29 cellular contexts compared by ENCODE assay signal in genomic region chr4:37304612-37305011, GRCh38.
DNase-seq lines count a peak whose midpoint lies in the region; FAIRE-seq and TF ChIP-seq lines count a peak whose summit lies in the region.
"Had no signal": no experiment of that assay in that cellular context is flagged by ENCODE, and none has a peak within 500 bp of the region (broad histone marks: within the 10 kb centered on the region; RNA-seq: fewer than 3 reads in every experiment).

No MANE protein-coding gene starts in this region.

- peaks cover 0 to 4% of the 10 kb centered on the region in 2 donors for H3K9me3 ChIP-seq in kidney (ENCODE audit: control insufficient read depth in 1 of 2, low read length in 2 of 2)
- H3K9me3 ChIP-seq: A549, BE2C had no signal

- no peak overlapping the region for H3K4me3 ChIP-seq in kidney (ENCODE audit: low read length in 2 of 2)
- H3K4me3 ChIP-seq: A549; BLaER1; BLaER1 treated with 17β-estradiol and CSF1 and Interleukin-3, amounts not matched to agents 10 nM and 100 nM had no signal

- H3K27ac ChIP-seq in kidney (ENCODE audit: low read depth in 2 of 2, low read length in 2 of 2): no peak overlapping the region
- H3K27ac ChIP-seq: 22Rv1; A549; BLaER1; BLaER1 treated with 17β-estradiol and CSF1 and Interleukin-3, amounts not matched to agents 10 nM and 100 nM; C4-2B had no signal

- intact Hi-C loops in kidney (cut with DNase I): no loop called here

- no peak for TF ChIP-seq CTCF in kidney (IDR thresholded peaks at IDR 0.05; ENCODE audit: borderline replicate concordance, extremely low read depth, insufficient read depth)

- H3K4me1 ChIP-seq in kidney (ENCODE audit: control insufficient read depth in 1 of 2, insufficient read depth in 1 of 2, low read depth in 1 of 2, low read length in 2 of 2): no peaks in the 10 kb centered on the region
- H3K4me1 ChIP-seq: A549; BE2C; BLaER1; BLaER1 treated with 17β-estradiol and CSF1 and Interleukin-3, amounts not matched to agents 10 nM and 100 nM; Caco-2 had no signal

- DNase-seq in kidney (peak; percentile 53), SHP77 treated with DMSO at 0.1 percent for 48 hours (lab: John Stamatoyannopoulos, UW) (no peak)
- DNase-seq: 8988T; ACHN; AML-193; BE2C; C1 segment of cervical spinal cord; Caco-2; Calu3; CD4-positive, alpha-beta memory T cell; CD4-positive, alpha-beta T cell; CD4-positive, CD25-positive, alpha-beta regulatory T cell; CD8-positive, alpha-beta memory T cell; CD8-positive, alpha-beta T cell; COR-L47; DMS 273 treated with DMSO at 0.1 percent for 48 hours; DMS153; DMS53; DMS79; DMS79 treated with DMSO at 0.1 percent for 48 hours; DND-41; EL had no signal

- no peaks in the 10 kb centered on the region for H3K36me3 ChIP-seq in kidney (ENCODE audit: control insufficient read depth in 1 of 2, insufficient read depth in 2 of 2, low read length in 2 of 2)
- H3K36me3 ChIP-seq: BE2C; BLaER1; BLaER1 treated with 17β-estradiol and CSF1 and Interleukin-3, amounts not matched to agents 10 nM and 100 nM had no signal

- FAIRE-seq in kidney (lab: Jason Lieb, UNC): no peak
- FAIRE-seq: A204.1, A549, D721Med had no signal

- no peak overlapping the region for H3K9ac ChIP-seq in kidney (ENCODE audit: low read length in 2 of 2)
- H3K9ac ChIP-seq: BLaER1; BLaER1 treated with 17β-estradiol and CSF1 and Interleukin-3, amounts not matched to agents 10 nM and 100 nM had no signal
